ENCODE assay signal across 31 cellular contexts in the genomic region with DNA sequence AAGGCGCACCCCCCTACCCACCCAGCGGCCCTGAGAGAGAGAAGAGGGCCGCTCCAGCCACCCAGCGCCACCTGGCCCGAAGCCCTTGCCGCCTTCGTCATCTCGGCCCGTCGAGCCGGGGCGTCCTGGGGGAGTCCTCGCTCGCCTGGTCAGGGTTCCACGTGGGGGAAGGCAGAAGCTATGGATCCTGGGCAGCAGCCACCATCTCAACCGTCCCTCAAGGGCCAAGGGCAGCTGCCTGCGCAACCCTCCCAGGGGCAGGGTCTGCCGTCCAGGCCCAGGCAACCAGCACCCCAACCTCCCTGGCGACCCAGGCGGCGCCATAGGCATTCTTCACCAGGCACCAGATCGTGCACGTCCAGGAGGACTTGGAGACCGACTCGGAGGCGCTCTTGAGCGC. TPM values are rescaled to one million over a fixed set of nuclear protein-coding genes. Genes with fewer than 3 reads are reported as not detected.
"Had no signal": no experiment of that assay in that cellular context is flagged by ENCODE, and none has a peak within 500 bp of the region (broad histone marks: within the 10 kb centered on the region; RNA-seq: fewer than 3 reads in every experiment).

No MANE protein-coding gene starts in this region.

- H3K4me3 ChIP-seq: breast epithelium, heart left ventricle, mucosa of descending colon, ovary, prostate gland, thoracic aorta, vagina had no signal

- H3K36me3 Mint-ChIP-seq: activated naive CD4-positive, alpha-beta T cell treated with anti-CD3 and anti-CD28 coated beads, Interleukin-2, amount 50 U/mL, for 24 hours; stimulated activated effector memory CD8-positive, alpha-beta T cell treated with anti-CD3 and anti-CD28 coated beads, Interleukin-12 subunit alpha, Interleukin-12 subunit beta, amount 100 ng/mL, for 72 hours; WTC11 had no signal

- H3K9me3 Mint-ChIP-seq: activated naive CD4-positive, alpha-beta T cell treated with anti-CD3 and anti-CD28 coated beads, Interleukin-2, amount 50 U/mL, for 24 hours; activated naive CD8-positive, alpha-beta T cell treated with anti-CD3 and anti-CD28 coated beads, Interleukin-2, amount 50 U/mL, for 24 hours; activated T-cell treated with anti-CD3 and anti-CD28 coated beads, Interleukin-2, amount 50 U/mL, for 24 hours; endodermal cell; WTC11 had no signal

- H3K27ac ChIP-seq: breast epithelium, foreskin keratinocyte, neutrophil, ovary, thoracic aorta, vagina had no signal

- H3K27ac Mint-ChIP-seq: activated CD4-positive, alpha-beta memory T cell treated with anti-CD3 and anti-CD28 coated beads, Interleukin-2, amount 10 ng/mL, durations not matched to agents 7 days and 5 days; activated CD4-positive, alpha-beta T cell treated with anti-CD3 and anti-CD28 coated beads, Interleukin-2, amount 10 ng/mL, durations not matched to agents 7 days and 5 days; activated naive CD4-positive, alpha-beta T cell treated with anti-CD3 and anti-CD28 coated beads, Interleukin-2, amount 50 U/mL, for 24 hours; activated naive CD8-positive, alpha-beta T cell treated with anti-CD3 and anti-CD28 coated beads, Interleukin-2, amount 50 U/mL, for 24 hours; activated T-cell treated with anti-CD3 and anti-CD28 coated beads, Interleukin-2, amount 50 U/mL, for 24 hours; dendritic cell treated with granulocyte-macrophage colony-stimulating factor and Interleukin-4, amounts not matched to agents 40 ng/mL and 50 ng/mL, for 4 days; endodermal cell; stimulated activated effector memory CD8-positive, alpha-beta T cell treated with anti-CD3 and anti-CD28 coated beads, Interleukin-12 subunit alpha, Interleukin-12 subunit beta, amount 100 ng/mL, for 72 hours; stimulated activated naive CD8-positive, alpha-beta T cell treated with anti-CD3 and anti-CD28 coated beads, Interleukin-15, Interleukin-2, amounts not matched to agents 100 ng/mL and 50 ng/mL, for 24 hours; T-helper 17 cell; WTC11 had no signal

- H3K4me1 Mint-ChIP-seq: activated CD4-positive, alpha-beta memory T cell treated with anti-CD3 and anti-CD28 coated beads, Interleukin-2, amount 10 ng/mL, durations not matched to agents 7 days and 5 days; activated CD4-positive, alpha-beta T cell treated with anti-CD3 and anti-CD28 coated beads, Interleukin-2, amount 10 ng/mL, durations not matched to agents 7 days and 5 days; activated naive CD4-positive, alpha-beta T cell treated with anti-CD3 and anti-CD28 coated beads, Interleukin-2, amount 50 U/mL, for 24 hours; activated naive CD8-positive, alpha-beta T cell treated with anti-CD3 and anti-CD28 coated beads, Interleukin-2, amount 50 U/mL, for 24 hours; stimulated activated effector memory CD8-positive, alpha-beta T cell treated with anti-CD3 and anti-CD28 coated beads, Interleukin-12 subunit alpha, Interleukin-12 subunit beta, amount 100 ng/mL, for 72 hours; T-helper 17 cell; WTC11 had no signal

- DNase-seq: activated CD4-positive, alpha-beta memory T cell treated with anti-CD3 and anti-CD28 coated beads, Interleukin-2, amount 10 ng/mL, durations not matched to agents 7 days and 5 days; activated CD4-positive, alpha-beta T cell treated with anti-CD3 and anti-CD28 coated beads for 1 hour; activated CD4-positive, alpha-beta T cell treated with anti-CD3 and anti-CD28 coated beads, Interleukin-2, amount 10 ng/mL, durations not matched to agents 7 days and 5 days; activated CD8-positive, alpha-beta memory T cell treated with anti-CD3 and anti-CD28 coated beads, Interleukin-2, amount 50 U/mL, for 48 hours; activated naive CD8-positive, alpha-beta T cell treated with anti-CD3 and anti-CD28 coated beads, Interleukin-2, amount 50 U/mL, for 24 hours; activated T-cell treated with anti-CD3 and anti-CD28 coated beads, Interleukin-2, amount 50 U/mL, for 24 hours; central memory CD4-positive, alpha-beta T cell; foreskin keratinocyte; left ventricle myocardium superior; mucosa of descending colon; ovary; stimulated activated CD4-positive, alpha-beta T cell treated with anti-CD3 and anti-CD28 coated beads, Interleukin-12 subunit alpha, Interleukin-12 subunit beta, amount 100 ng/mL, for 4 hours; stimulated activated CD4-positive, alpha-beta T cell treated with anti-CD3 and anti-CD28 coated beads, Interleukin-4, amount 100 ng/mL, for 1 hour; trophoblast cell had no signal

- H3K4me3 Mint-ChIP-seq: activated CD4-positive, alpha-beta memory T cell treated with anti-CD3 and anti-CD28 coated beads, Interleukin-2, amount 10 ng/mL, durations not matched to agents 7 days and 5 days; activated CD4-positive, alpha-beta T cell treated with anti-CD3 and anti-CD28 coated beads, Interleukin-2, amount 10 ng/mL, durations not matched to agents 7 days and 5 days; activated naive CD4-positive, alpha-beta T cell treated with anti-CD3 and anti-CD28 coated beads, Interleukin-2, amount 50 U/mL, for 24 hours; activated naive CD8-positive, alpha-beta T cell treated with anti-CD3 and anti-CD28 coated beads, Interleukin-2, amount 50 U/mL, for 24 hours; activated T-cell treated with anti-CD3 and anti-CD28 coated beads, Interleukin-2, amount 50 U/mL, for 24 hours; dendritic cell treated with granulocyte-macrophage colony-stimulating factor and Interleukin-4, amounts not matched to agents 40 ng/mL and 50 ng/mL, for 4 days; endodermal cell; nephron; stimulated activated effector memory CD8-positive, alpha-beta T cell treated with anti-CD3 and anti-CD28 coated beads, Interleukin-12 subunit alpha, Interleukin-12 subunit beta, amount 100 ng/mL, for 72 hours; stimulated activated naive CD8-positive, alpha-beta T cell treated with anti-CD3 and anti-CD28 coated beads, Interleukin-15, Interleukin-2, amounts not matched to agents 100 ng/mL and 50 ng/mL, for 24 hours; T-helper 17 cell; WTC11 had no signal

- H3K27me3 ChIP-seq: foreskin keratinocyte, neutrophil, ovary, vagina had no signal

- H3K36me3 ChIP-seq: breast epithelium, heart left ventricle, neutrophil, ovary, prostate gland, thoracic aorta, vagina had no signal

- H3K27me3 Mint-ChIP-seq: activated CD4-positive, alpha-beta memory T cell treated with anti-CD3 and anti-CD28 coated beads, Interleukin-2, amount 10 ng/mL, durations not matched to agents 7 days and 5 days; activated CD4-positive, alpha-beta T cell treated with anti-CD3 and anti-CD28 coated beads, Interleukin-2, amount 10 ng/mL, durations not matched to agents 7 days and 5 days; activated naive CD4-positive, alpha-beta T cell treated with anti-CD3 and anti-CD28 coated beads, Interleukin-2, amount 50 U/mL, for 24 hours; activated naive CD8-positive, alpha-beta T cell treated with anti-CD3 and anti-CD28 coated beads, Interleukin-2, amount 50 U/mL, for 24 hours; dendritic cell treated with granulocyte-macrophage colony-stimulating factor and Interleukin-4, amounts not matched to agents 40 ng/mL and 50 ng/mL, for 4 days; stimulated activated naive CD8-positive, alpha-beta T cell treated with anti-CD3 and anti-CD28 coated beads, Interleukin-15, Interleukin-2, amounts not matched to agents 100 ng/mL and 50 ng/mL, for 24 hours; T-helper 17 cell had no signal

- H3K4me1 ChIP-seq: breast epithelium, foreskin keratinocyte, prostate gland had no signal

- H3K9me3 ChIP-seq: heart left ventricle, mucosa of descending colon, neutrophil, ovary, prostate gland, thoracic aorta, vagina had no signal

- ATAC-seq: activated naive CD8-positive, alpha-beta T cell treated with anti-CD3 and anti-CD28 coated beads, Interleukin-2, amount 50 U/mL, for 24 hours; esophagus mucosa; foreskin keratinocyte; heart left ventricle; left ventricle myocardium superior; mucosa of descending colon; stimulated activated effector memory CD8-positive, alpha-beta T cell treated with anti-CD3 and anti-CD28 coated beads, Interleukin-12 subunit alpha, Interleukin-12 subunit beta, amount 100 ng/mL, for 72 hours; T-helper 17 cell; WTC11 had no signal

RNA-seq across cellular contexts. Expression of gene IL13RA2, which starts 51.5 kb away (rescaled TPM):
- total RNA-seq: activated CD4-positive, alpha-beta memory T cell treated with anti-CD3 and anti-CD28 coated beads, Interleukin-2, amount 10 ng/mL, durations not matched to agents 7 days and 5 days; activated CD4-positive, alpha-beta T cell treated with anti-CD3 and anti-CD28 coated beads, Interleukin-2, amount 10 ng/mL, durations not matched to agents 7 days and 5 days; endodermal cell; left ventricle myocardium superior; mesenteric fat pad; myocyte; ovary; T-helper 17 cell; WTC11 had no signal
